8 cellular contexts compared by ENCODE assay signal in genomic region chr10:70815504-70816219, GRCh38. TPM values are rescaled to one million over a fixed set of nuclear protein-coding genes. Genes with fewer than 3 reads are reported as not detected.
DNase-seq lines count a peak whose midpoint lies in the region; ATAC-seq and TF ChIP-seq lines count a peak whose summit lies in the region.

Gene SGPL1, plus strand, starts transcription at chr10:70815948. Its CDS starts 906 bp downstream, at chr10:70816854.

- H3K4me3 Mint-ChIP-seq in neural crest cell: peak within 1 kb of the TSS; percentile 96

- H3K27me3 ChIP-seq in stomach: no peaks in the 10 kb centered on the region

- H3K4me3 ChIP-seq in fibroblast of villous mesenchyme (ENCODE audit: low read depth, low read length) (peak within 1 kb of the TSS; percentile 82), stomach (peak within 1 kb of the TSS; percentile 68 to 92 (median 74))

- H3K4me1 ChIP-seq in stomach: peaks cover 6 to 27% (median 12%) of the 10 kb centered on the region in 4 donors

- TF ChIP-seq POLR2A in stomach (IDR thresholded peaks at IDR 0.05): no peak

- H3K27ac Mint-ChIP-seq in neural crest cell (ENCODE audit: unreplicated experiment): peak within 1 kb of the TSS; percentile 95

- intact Hi-C loops in stomach (cut with DNase I; ENCODE audit: low total_unique reads): loop anchor here (5.0 kb wide), 1 partner anchor 62 kb away; no protein-coding TSS in a partner anchor

- peaks cover 14% of the 10 kb centered on the region for H3K4me1 Mint-ChIP-seq in neural crest cell

- peak; percentile 94 for DNase-seq in DMS53 (lab: John Stamatoyannopoulos, UW)
- DNase-seq in HuH-7.5 (ENCODE audit: low spot score): peak; percentile 79
- DNase-seq in SHP77 treated with DMSO at 0.1 percent for 48 hours (lab: John Stamatoyannopoulos, UW): peak; percentile 3
- DNase-seq in activated gamma-delta T cell treated with Interleukin-2 at 50 U/mL for 16 hours: peak; percentile 83
- DNase-seq in fibroblast of villous mesenchyme (ENCODE audit: low read depth): peak; percentile 79
- peak; percentile 88 for DNase-seq in neural crest cell (ENCODE audit: low read depth, low spot score)
- DNase-seq in stomach: peak; percentile 92

- peaks cover 11 to 27% (median 21%) of the 10 kb centered on the region in 4 donors for H3K36me3 ChIP-seq in stomach

- peaks cover 4% of the 10 kb centered on the region for H3K36me3 Mint-ChIP-seq in neural crest cell (ENCODE audit: low read depth)

- TF ChIP-seq CTCF in fibroblast of villous mesenchyme (IDR thresholded peaks at IDR 0.05; ENCODE audit: insufficient read depth, low read depth, low read length) (peak; percentile 90), neural crest cell (conservative IDR thresholded peaks at IDR 0.05) (peak; percentile 96), stomach (IDR thresholded peaks at IDR 0.05) (peak in 5 of 7 experiments; percentile 74 to 99 (median 96))

- TF ChIP-seq EP300 in stomach (IDR thresholded peaks at IDR 0.05): no peak

- H3K27ac ChIP-seq in stomach: peak within 1 kb of the TSS; percentile 92 to 100 (median 95)

- no peaks in the 10 kb centered on the region for H3K9me3 ChIP-seq in stomach

- ATAC-seq in GM21447 (IDR thresholded peaks at IDR 0.05; ENCODE audit: unreplicated experiment): peak; percentile 88

- H3K9me3 Mint-ChIP-seq in neural crest cell: no peaks in the 10 kb centered on the region

- no peaks in the 10 kb centered on the region for H3K27me3 Mint-ChIP-seq in neural crest cell (ENCODE audit: low read depth)

- 1 to 3% (median 2%) methylated on average over 16 to 58 of the region's 58 CpGs for WGBS in stomach, 5 donors

RNA-seq across cellular contexts. Expression of gene SGPL1, which starts in this region (rescaled TPM):
- 50.9 and 54.4 TPM in 2 replicates for total RNA-seq in fibroblast of villous mesenchyme
- 48.0 and 58.2 TPM in 2 replicates for total RNA-seq in neural crest cell
- 10 to 100 TPM in 4 of 5 donors, 1 to 10 TPM in 1; 1.2 to 65.5 (median 32.5) TPM for total RNA-seq in stomach
- 1 to 10 TPM; 3.7 to 7.6 (median 6.0) TPM for polyA plus RNA-seq in stomach

Comparison
In these comparisons a context has a peak if more than half of its experiments do, and no peak if none do; other contexts are left out.
1. Peak in every context shown above with its lines: DNase-seq, ATAC-seq, H3K4me3 ChIP-seq and H3K27ac ChIP-seq.
2. DNase-seq: peak in every context shown above with its lines; median percentile 94 in DMS53; 92 in stomach; 88 in neural crest cell; 83 in activated gamma-delta T cell treated with Interleukin-2 at 50 U/mL for 16 hours; 79 in HuH-7.5; 79 in fibroblast of villous mesenchyme; 3 in SHP77 treated with DMSO at 0.1 percent for 48 hours.